Comparison of ENCODE assay signal across 1 cellular context in the genomic region with DNA sequence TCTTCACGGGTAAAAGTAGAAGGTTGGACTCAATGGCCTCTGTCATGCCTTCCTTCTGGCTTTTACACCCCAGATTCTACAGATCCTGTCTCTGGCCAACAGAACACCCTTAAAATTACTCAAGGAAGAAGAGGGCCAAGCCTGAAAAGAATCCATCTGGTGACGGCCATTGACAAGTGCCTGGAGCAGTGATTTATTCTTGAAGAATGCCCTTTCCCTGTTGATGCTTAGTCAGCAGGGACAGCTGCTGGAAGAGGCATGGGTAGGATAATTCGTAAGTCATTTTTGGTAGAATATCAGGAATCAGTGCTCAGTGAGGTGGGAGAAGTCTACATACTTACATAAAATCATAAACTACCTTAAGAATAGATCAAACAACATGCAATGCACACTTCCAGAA.
TF ChIP-seq lines count a peak whose summit lies in the region.

No MANE protein-coding gene starts in this region.

TF ChIP-seq in WTC11, 78 proteins besides CTCF, POLR2A, EP300 and RAD21 (continued from another document):
- TF ChIP-seq ZSCAN18 (CRISPR knock-in tag; IDR thresholded peaks at IDR 0.05) = no peak
- TF ChIP-seq ZNF232 (CRISPR knock-in tag; IDR thresholded peaks at IDR 0.05) = no peak
- TF ChIP-seq USF1 (CRISPR knock-in tag; IDR thresholded peaks at IDR 0.05) = no peak
- no peak for TF ChIP-seq MLX (CRISPR knock-in tag; IDR thresholded peaks at IDR 0.05)
- no peak for TF ChIP-seq OVOL2 (CRISPR knock-in tag; IDR thresholded peaks at IDR 0.05; ENCODE audit: borderline replicate concordance)
- TF ChIP-seq AR (CRISPR knock-in tag; IDR thresholded peaks at IDR 0.05) = no peak
- no peak for TF ChIP-seq GTF2I (CRISPR knock-in tag; conservative IDR thresholded peaks at IDR 0.05)
- TF ChIP-seq ZNF423 (CRISPR knock-in tag; IDR thresholded peaks at IDR 0.05) = no peak
- TF ChIP-seq, protein P1, sequence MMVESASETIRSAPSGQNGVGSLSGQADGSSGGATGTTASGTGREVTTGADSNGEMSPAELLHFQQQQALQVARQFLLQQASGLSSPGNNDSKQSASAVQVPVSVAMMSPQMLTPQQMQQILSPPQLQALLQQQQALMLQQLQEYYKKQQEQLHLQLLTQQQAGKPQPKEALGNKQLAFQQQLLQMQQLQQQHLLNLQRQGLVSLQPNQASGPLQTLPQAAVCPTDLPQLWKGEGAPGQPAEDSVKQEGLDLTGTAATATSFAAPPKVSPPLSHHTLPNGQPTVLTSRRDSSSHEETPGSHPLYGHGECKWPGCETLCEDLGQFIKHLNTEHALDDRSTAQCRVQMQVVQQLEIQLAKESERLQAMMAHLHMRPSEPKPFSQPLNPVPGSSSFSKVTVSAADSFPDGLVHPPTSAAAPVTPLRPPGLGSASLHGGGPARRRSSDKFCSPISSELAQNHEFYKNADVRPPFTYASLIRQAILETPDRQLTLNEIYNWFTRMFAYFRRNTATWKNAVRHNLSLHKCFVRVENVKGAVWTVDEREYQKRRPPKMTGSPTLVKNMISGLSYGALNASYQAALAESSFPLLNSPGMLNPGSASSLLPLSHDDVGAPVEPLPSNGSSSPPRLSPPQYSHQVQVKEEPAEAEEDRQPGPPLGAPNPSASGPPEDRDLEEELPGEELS (CRISPR knock-in tag; IDR thresholded peaks at IDR 0.05) = no peak
- TF ChIP-seq ZNF219 (CRISPR knock-in tag; IDR thresholded peaks at IDR 0.05; ENCODE audit: borderline replicate concordance) = no peak
- TF ChIP-seq ESRRA (CRISPR knock-in tag; IDR thresholded peaks at IDR 0.05; ENCODE audit: borderline replicate concordance) = no peak
- no peak for TF ChIP-seq PRRX2 (CRISPR knock-in tag; IDR thresholded peaks at IDR 0.05)
- no peak for TF ChIP-seq NR3C1 (CRISPR knock-in tag; conservative IDR thresholded peaks at IDR 0.05; ENCODE audit: low read depth)
